8 cellular contexts compared by ENCODE assay signal in genomic region chr14:105489607-105490317, GRCh38. TPM values are rescaled to one million over a fixed set of nuclear protein-coding genes. Genes with fewer than 3 reads are reported as not detected.
DNase-seq lines count a peak whose midpoint lies in the region; ATAC-seq and TF ChIP-seq lines count a peak whose summit lies in the region.

No MANE protein-coding gene starts in this region.

- peak overlapping the region; percentile 82 to 91 for H3K27ac ChIP-seq in SK-N-SH (ENCODE audit: low read depth in 2 of 2, low read length in 1 of 2)
- peak overlapping the region; percentile 65 for H3K27ac ChIP-seq in osteoblast (ENCODE audit: low read depth, low read length)
- H3K27ac ChIP-seq in thoracic aorta, result peak overlapping the region; percentile 83 to 100

- no peaks in the 10 kb centered on the region for H3K36me3 ChIP-seq in SK-N-SH (replicated peaks in 1 of 2; ENCODE audit: control insufficient read depth in 1 of 2, insufficient read depth in 2 of 2, low read length in 1 of 2)
- no peaks in the 10 kb centered on the region for H3K36me3 ChIP-seq in osteoblast (ENCODE audit: insufficient read depth, low read length)
- H3K36me3 ChIP-seq in thoracic aorta, result no peaks in the 10 kb centered on the region

- H3K9me2 ChIP-seq in SK-N-SH, result no peaks in the 10 kb centered on the region

- peaks cover 2% of the 10 kb centered on the region for H3K4me1 Mint-ChIP-seq in glutamatergic neuron (ENCODE audit: low read depth, unreplicated experiment)

- H3K9ac ChIP-seq in SK-N-SH, result peak overlapping the region; percentile 97

- POLR2A ChIA-PET in SK-N-SH (lab: Yijun Ruan, JAX), result interaction anchor here (0.8 to 2.0 kb wide), 5 partner anchors 9 to 93 kb away, joined by 3 to 14 read pairs (median 9); no protein-coding TSS in a partner anchor

- ATAC-seq in thoracic aorta (ENCODE audit: insufficient number of reproducible peaks, low FRiP score, low read depth), result peak; percentile 35
- ATAC-seq in HG03196 (IDR thresholded peaks at IDR 0.05; ENCODE audit: unreplicated experiment), result no peak

- DNase-seq in NCI-H1105 (lab: John Stamatoyannopoulos, UW) (peak; percentile 88), SK-N-SH (peak; percentile 79), glutamatergic neuron (peak; percentile 83), osteoblast (ENCODE audit: insufficient read length, low spot score, missing footprints) (peak; percentile 97), thoracic aorta (ENCODE audit: low spot score) (no peak)
- peak; percentile 87 for DNase-seq in activated naive CD4-positive, alpha-beta T cell treated with anti-CD3 and anti-CD28 coated beads, Interleukin-2, amount 50 U/mL, for 16 hours

- H4K20me1 ChIP-seq in SK-N-SH (ENCODE audit: insufficient read depth) (peaks cover 11% of the 10 kb centered on the region; the same call in 1 of the 2 replicates), osteoblast (ENCODE audit: insufficient read depth, low read length) (peaks cover 2% of the 10 kb centered on the region)

- CTCF ChIA-PET in SK-N-SH (lab: Yijun Ruan, JAX), result interaction anchor here (0.6 to 5.9 kb wide), 50 partner anchors 9 to 513 kb away, joined by 3 to 135 read pairs (median 4); partner anchors contain the start of genes BRF1, CLBA1, JAG2 and NUDT14

- TF ChIP-seq EP300 in SK-N-SH (IDR thresholded peaks at IDR 0.05; ENCODE audit: borderline replicate concordance in 1 of 2, low read depth in 1 of 2, low read length in 1 of 2), result no peak

- H3K27me3 Mint-ChIP-seq in glutamatergic neuron (ENCODE audit: unreplicated experiment), result peaks cover 19% of the 10 kb centered on the region

- peak overlapping the region; percentile 94 for H3K4me2 ChIP-seq in SK-N-SH
- H3K4me2 ChIP-seq in osteoblast (ENCODE audit: insufficient read depth, low read length), result peak overlapping the region; percentile 88

- H3K79me2 ChIP-seq in SK-N-SH (ENCODE audit: insufficient read depth) (peaks cover 13% of the 10 kb centered on the region; the same call in 1 of the 2 replicates), osteoblast (ENCODE audit: insufficient read depth, low read length) (no peaks in the 10 kb centered on the region)

- no peaks in the 10 kb centered on the region for H3K27me3 ChIP-seq in SK-N-SH (ENCODE audit: insufficient read depth)
- peaks cover 22% of the 10 kb centered on the region for H3K27me3 ChIP-seq in osteoblast (ENCODE audit: insufficient read depth, low read length)
- H3K27me3 ChIP-seq in thoracic aorta (replicated peaks; ENCODE audit: insufficient read depth), result no peaks in the 10 kb centered on the region

- H3K9me3 Mint-ChIP-seq in glutamatergic neuron (ENCODE audit: unreplicated experiment), result peaks cover 5% of the 10 kb centered on the region

- TF ChIP-seq CTCF in SK-N-SH (IDR thresholded peaks at IDR 0.05) (peak; percentile 70), glutamatergic neuron (IDR thresholded peaks at IDR 0.05; ENCODE audit: partially characterized antibody, unreplicated experiment) (peak; percentile 20), osteoblast (IDR thresholded peaks at IDR 0.05; ENCODE audit: extremely low read depth, low read depth, low read length) (peak; percentile 57), thoracic aorta (IDR thresholded peaks at IDR 0.05) (peak; percentile 58)

- no peak overlapping the region for H3K27ac Mint-ChIP-seq in glutamatergic neuron (ENCODE audit: unreplicated experiment)

- peak overlapping the region; percentile 79 for H3K4me3 Mint-ChIP-seq in glutamatergic neuron (ENCODE audit: unreplicated experiment)

- no peaks in the 10 kb centered on the region for H3K9me3 ChIP-seq in SK-N-SH
- H3K9me3 ChIP-seq in osteoblast (ENCODE audit: low read depth, low read length), result no peaks in the 10 kb centered on the region
- H3K9me3 ChIP-seq in thoracic aorta, result no peaks in the 10 kb centered on the region

- 9% methylated on average over 17 of the region's 45 CpGs for WGBS in SK-N-SH (ENCODE audit: low lambda C conversion rate)

- no peaks in the 10 kb centered on the region for H3K36me3 Mint-ChIP-seq in glutamatergic neuron (ENCODE audit: unreplicated experiment)

- no peaks in the 10 kb centered on the region for H3F3A ChIP-seq in SK-N-SH (replicated peaks; ENCODE audit: insufficient read depth)

- H3K4me3 ChIP-seq in GM08714 (ENCODE audit: low read length) (peak overlapping the region; percentile 76; the same call in 1 of the 2 replicates), SK-N-SH (ENCODE audit: low read depth in 2 of 2, low read length in 1 of 2) (peak overlapping the region; percentile 70 to 82), osteoblast (ENCODE audit: insufficient read depth, low read length) (peak overlapping the region; percentile 73), thoracic aorta (peak overlapping the region; percentile 82)

- TF ChIP-seq RAD21 in SK-N-SH (IDR thresholded peaks at IDR 0.05; ENCODE audit: low read length), result peak; percentile 65

- no peak overlapping the region; the same call in 1 of the 2 replicates for H2AFZ ChIP-seq in SK-N-SH (ENCODE audit: low read depth)
- H2AFZ ChIP-seq in osteoblast (ENCODE audit: low read length), result peak overlapping the region; percentile 80

- H3K4me1 ChIP-seq in SK-N-SH (ENCODE audit: control insufficient read depth in 1 of 2, insufficient read depth in 2 of 2, low read depth in 1 of 2, low read length in 1 of 2), result peaks cover 9 to 37% of the 10 kb centered on the region in 2 experiments; a peak in 3 of 4 replicates
- peaks cover 3% of the 10 kb centered on the region for H3K4me1 ChIP-seq in osteoblast (ENCODE audit: insufficient read depth, low read length)
- H3K4me1 ChIP-seq in thoracic aorta (ENCODE audit: control insufficient read depth in 1 of 2, low read depth in 2 of 2), result peaks cover 20 to 61% of the 10 kb centered on the region in 2 donors

TF ChIP-seq in SK-N-SH, 30 proteins besides CTCF, POLR2A, EP300 and RAD21:
- TF ChIP-seq SIN3A (IDR thresholded peaks at IDR 0.05; ENCODE audit: borderline replicate concordance, low read depth, low read length), result 0 out of 2 replicates have a peak, but pooled peaks have one; percentile 25
- TF ChIP-seq YY1 (IDR thresholded peaks at IDR 0.05; ENCODE audit: low read depth), result peak; percentile 69; the same call in 1 of the 2 replicates
- TF ChIP-seq TAF1 (IDR thresholded peaks at IDR 0.05; ENCODE audit: borderline replicate concordance, low read depth, low read length), result no peak
- no peak for TF ChIP-seq FOXM1 (IDR thresholded peaks at IDR 0.05; ENCODE audit: low read depth)
- TF ChIP-seq MXI1 (IDR thresholded peaks at IDR 0.05; ENCODE audit: low read depth, low read length), result peak; percentile 75; the same call in 1 of the 2 replicates
- peak; percentile 55; the same call in 1 of the 2 replicates for TF ChIP-seq MAX (IDR thresholded peaks at IDR 0.05; ENCODE audit: low read depth)
- TF ChIP-seq USF2 (IDR thresholded peaks at IDR 0.05; ENCODE audit: borderline replicate concordance, low read depth, low read length), result no peak
- TF ChIP-seq TEAD4 (IDR thresholded peaks at IDR 0.05; ENCODE audit: borderline replicate concordance, insufficient read depth), result no peak
- TF ChIP-seq RXRA (IDR thresholded peaks at IDR 0.05; ENCODE audit: borderline replicate concordance, low read depth), result no peak
- TF ChIP-seq NFIC (IDR thresholded peaks at IDR 0.05; ENCODE audit: borderline replicate concordance), result peak; percentile 41; the same call in 1 of the 2 replicates
- TF ChIP-seq GATA2 (CRISPR knock-in tag; IDR thresholded peaks at IDR 0.05), result no peak
- peak; percentile 72 for TF ChIP-seq SMC3 (IDR thresholded peaks at IDR 0.05; ENCODE audit: low read depth, low read length)

RNA-seq across cellular contexts. Expression of gene TEDC1, which starts 1.3 kb away (rescaled TPM):
- 10.9 and 13.4 TPM in 2 replicates for polyA plus RNA-seq in SK-N-SH (2012; rRNA removed)
- 4.4 and 7.2 TPM in 2 replicates for polyA plus RNA-seq in SK-N-SH (2012; cell fraction: cytosol; rRNA removed)
- polyA plus RNA-seq in SK-N-SH (2012; cell fraction: nucleus; rRNA removed), result 33.0 and 74.2 TPM in 2 replicates
- total RNA-seq in glutamatergic neuron (ENCODE audit: unreplicated experiment) (13.8 TPM), osteoblast (3.2 and 5.1 TPM in 2 replicates), thoracic aorta (10 to 100 TPM in 1 of 2 donors, 1 to 10 TPM in 1; 7.8 to 42.1 TPM)

RNA-seq across cellular contexts. Expression of gene CRIP1, which starts 3.1 kb away (rescaled TPM):
- polyA plus RNA-seq in SK-N-SH (2012; rRNA removed), result 0.68 and 0.72 TPM in 2 replicates
- 0.09 TPM in 1 of 2 replicates, not detected in the other for polyA plus RNA-seq in SK-N-SH (2012; cell fraction: cytosol; rRNA removed)
- polyA plus RNA-seq in SK-N-SH (2012; cell fraction: nucleus; rRNA removed), result 9.8 and 16.8 TPM in 2 replicates
- total RNA-seq in glutamatergic neuron (ENCODE audit: unreplicated experiment) (49.3 TPM), osteoblast (5.0 and 8.7 TPM in 2 replicates), thoracic aorta (100 to 1,000 TPM in 1 of 2 donors, 10 to 100 TPM in 1; 75.4 to 325 TPM)

RNA-seq across cellular contexts. Expression of gene CRIP2, which starts 15.1 kb away (rescaled TPM):
- polyA plus RNA-seq in SK-N-SH (2012; rRNA removed), result 219 and 335 TPM in 2 replicates
- 154 and 228 TPM in 2 replicates for polyA plus RNA-seq in SK-N-SH (2012; cell fraction: cytosol; rRNA removed)
- 326 and 608 TPM in 2 replicates for polyA plus RNA-seq in SK-N-SH (2012; cell fraction: nucleus; rRNA removed)
- total RNA-seq in glutamatergic neuron (ENCODE audit: unreplicated experiment) (78.5 TPM), osteoblast (31.5 and 43.8 TPM in 2 replicates), thoracic aorta (100 to 1,000 TPM; 307 to 748 TPM)

RNA-seq across cellular contexts. Expression of gene TMEM121, which starts 36.6 kb away (rescaled TPM):
- polyA plus RNA-seq in SK-N-SH (2012; rRNA removed), result 7.2 and 9.1 TPM in 2 replicates
- polyA plus RNA-seq in SK-N-SH (2012; cell fraction: cytosol; rRNA removed), result 2.1 and 5.7 TPM in 2 replicates
- polyA plus RNA-seq in SK-N-SH (2012; cell fraction: nucleus; rRNA removed), result 5.1 and 5.9 TPM in 2 replicates
- 2.7 TPM for total RNA-seq in glutamatergic neuron (ENCODE audit: unreplicated experiment)
- 1.8 and 2.7 TPM in 2 replicates for total RNA-seq in osteoblast
- total RNA-seq in thoracic aorta, result 1 to 10 TPM; 2.6 to 5.5 TPM

Comparison
In these comparisons a context has a peak if more than half of its experiments do, and no peak if none do; other contexts are left out.
1. CTCF ChIP-seq: peak in every context shown above with its lines; median percentile 70 in SK-N-SH; 58 in thoracic aorta; 57 in osteoblast; 20 in glutamatergic neuron.